5 cellular contexts compared by ENCODE assay signal in genomic region chr12:54100588-54100987, GRCh38. TPM values are rescaled to one million over a fixed set of nuclear protein-coding genes. Genes with fewer than 3 reads are reported as not detected.
"Had no signal": no experiment of that assay in that cellular context is flagged by ENCODE, and none has a peak within 500 bp of the region (broad histone marks: within the 10 kb centered on the region; RNA-seq: fewer than 3 reads in every experiment).

No MANE protein-coding gene starts in this region.

RNA-seq across cellular contexts. Expression of gene HOXC4, which starts 47.0 kb away (rescaled TPM):
- total RNA-seq: activated CD4-positive, alpha-beta T cell treated with anti-CD3 and anti-CD28 coated beads for 36 hours; activated CD4-positive, alpha-beta T cell treated with anti-CD3 and anti-CD28 coated beads, Interleukin-2, amount 10 ng/mL, durations not matched to agents 24 days and 14 days; activated CD4-positive, alpha-beta T cell treated with anti-CD3 and anti-CD28 coated beads, Interleukin-2, amount 10 ng/mL, durations not matched to agents 7 days and 5 days; T-helper 17 cell; T-helper 2 cell treated with Interferon-gamma antibody and Interleukin-4, amounts not matched to agents 100 ng/mL and 5 ng/mL, for 36 hours had no signal
